16 cellular contexts compared by ENCODE assay signal in genomic region chr9:123456011-123456410, GRCh38.
DNase-seq lines count a peak whose midpoint lies in the region; ATAC-seq and TF ChIP-seq lines count a peak whose summit lies in the region.
"Had no signal": no experiment of that assay in that cellular context is flagged by ENCODE, and none has a peak within 500 bp of the region (broad histone marks: within the 10 kb centered on the region; RNA-seq: fewer than 3 reads in every experiment).

No MANE protein-coding gene starts in this region.

- no peaks in the 10 kb centered on the region for H4K20me1 ChIP-seq in hepatocyte (ENCODE audit: insufficient read depth, poor library complexity, severe bottlenecking)

- H3K9me3 Mint-ChIP-seq in type B pancreatic cell, result no peaks in the 10 kb centered on the region
- H3K9me3 Mint-ChIP-seq: CD4-positive, CD25-positive, alpha-beta regulatory T cell had no signal

- no peak overlapping the region for H3K27ac ChIP-seq in hepatocyte
- H3K27ac ChIP-seq: 22Rv1; BLaER1 treated with 17β-estradiol and CSF1 and Interleukin-3, amounts not matched to agents 10 nM and 100 nM; GM23248; HL-60 had no signal

- H3K4me3 ChIP-seq in hepatocyte, result no peak overlapping the region
- H3K4me3 ChIP-seq: BLaER1 treated with 17β-estradiol and CSF1 and Interleukin-3, amounts not matched to agents 10 nM and 100 nM; GM23248 had no signal

- H3K4me1 Mint-ChIP-seq in type B pancreatic cell (ENCODE audit: unreplicated experiment), result peaks cover 4% of the 10 kb centered on the region

- peak; percentile 24 for DNase-seq in activated effector memory CD4-positive, alpha-beta T cell treated with anti-CD3 and anti-CD28 coated beads, Interleukin-2, amount 50 U/mL, for 16 hours
- no peak for DNase-seq in activated effector memory CD4-positive, alpha-beta T cell treated with Interleukin-2 at 50 U/mL for 16 hours
- DNase-seq in left colon, result peak; percentile 64 to 85
- peak; percentile 28 for DNase-seq in sciatic nerve (ENCODE audit: low spot score)
- DNase-seq in type B pancreatic cell (ENCODE audit: extremely low spot score, unreplicated experiment), result no peak
- DNase-seq in HuH-7.5 (ENCODE audit: low spot score), result no peak
- no peak for DNase-seq in hepatocyte (ENCODE audit: low spot score)
- DNase-seq in NCI-H1694 (lab: John Stamatoyannopoulos, UW), result no peak
- DNase-seq: Calu3; CD4-positive, CD25-positive, alpha-beta regulatory T cell; DMS 273 treated with DMSO at 0.1 percent for 48 hours; GM23248 had no signal

- no peak for TF ChIP-seq CTCF in type B pancreatic cell (conservative IDR thresholded peaks at IDR 0.05)
- TF ChIP-seq CTCF in hepatocyte (IDR thresholded peaks at IDR 0.05; ENCODE audit: poor library complexity), result no peak

- H3K9me2 ChIP-seq in hepatocyte (replicated peaks; ENCODE audit: insufficient read depth), result no peaks in the 10 kb centered on the region

- no peak overlapping the region for H3K4me3 Mint-ChIP-seq in type B pancreatic cell
- H3K4me3 Mint-ChIP-seq: CD4-positive, CD25-positive, alpha-beta regulatory T cell had no signal

- H3K27ac Mint-ChIP-seq in type B pancreatic cell, result peak overlapping the region; percentile 48
- H3K27ac Mint-ChIP-seq: CD4-positive, CD25-positive, alpha-beta regulatory T cell had no signal

- ATAC-seq in left colon (peak; percentile 87), sciatic nerve (no peak)
- ATAC-seq: HCT116 had no signal

- no peaks in the 10 kb centered on the region for H3K36me3 ChIP-seq in hepatocyte (replicated peaks; ENCODE audit: insufficient read depth, low read depth)

- no peaks in the 10 kb centered on the region for H3K27me3 Mint-ChIP-seq in type B pancreatic cell
- H3K27me3 Mint-ChIP-seq: CD4-positive, CD25-positive, alpha-beta regulatory T cell had no signal

- H3K9me3 ChIP-seq in hepatocyte (ENCODE audit: low read depth), result no peaks in the 10 kb centered on the region
- H3K9me3 ChIP-seq: BLaER1 treated with 17β-estradiol and CSF1 and Interleukin-3, amounts not matched to agents 10 nM and 100 nM had no signal

- H3K79me2 ChIP-seq in hepatocyte, result no peaks in the 10 kb centered on the region

- no peak overlapping the region for H2AFZ ChIP-seq in hepatocyte
- H2AFZ ChIP-seq: GM23248 had no signal

- intact Hi-C loops in left colon (cut with DNase I, micrococcal nuclease), result no loop called here
- intact Hi-C loops in sciatic nerve (cut with DNase I), result no loop called here

- no peaks in the 10 kb centered on the region for H3K27me3 ChIP-seq in hepatocyte
- H3K27me3 ChIP-seq: BLaER1 treated with 17β-estradiol and CSF1 and Interleukin-3, amounts not matched to agents 10 nM and 100 nM had no signal

- peaks cover 5% of the 10 kb centered on the region for H3K36me3 Mint-ChIP-seq in type B pancreatic cell

- peaks cover 9% of the 10 kb centered on the region for H3K4me1 ChIP-seq in hepatocyte (ENCODE audit: insufficient read depth)

- WGBS in hepatocyte (ENCODE audit: low lambda C conversion rate, missing lambda C conversion rate), result 69% methylated on average over 3 of the region's 3 CpGs

- no peak overlapping the region for H3K4me2 ChIP-seq in hepatocyte

Comparison
In these comparisons a context has a peak if more than half of its experiments do, and no peak if none do; other contexts are left out.
1. DNase-seq: peak in activated effector memory CD4-positive, alpha-beta T cell treated with anti-CD3 and anti-CD28 coated beads, Interleukin-2, amount 50 U/mL, for 16 hours (single experiment), left colon (2 of 2) and sciatic nerve (single experiment); none in activated effector memory CD4-positive, alpha-beta T cell treated with Interleukin-2 at 50 U/mL for 16 hours (single experiment), type B pancreatic cell (single experiment), HuH-7.5 (single experiment), hepatocyte (single experiment) and NCI-H1694 (single experiment).